In genomic region chr22:32584650-32585049, GRCh38 we compare ENCODE assay signal across 1 cellular context.
TF ChIP-seq lines count a peak whose summit lies in the region.

No MANE protein-coding gene starts in this region.

TF ChIP-seq in WTC11, 78 proteins besides CTCF, POLR2A, EP300 and RAD21 (continued from another document):
- TF ChIP-seq ZNF281 (CRISPR knock-in tag; IDR thresholded peaks at IDR 0.05): no peak
- TF ChIP-seq MAX (CRISPR knock-in tag; IDR thresholded peaks at IDR 0.05): no peak
- no peak for TF ChIP-seq TP53 (CRISPR knock-in tag; IDR thresholded peaks at IDR 0.05)
- no peak for TF ChIP-seq RORB (CRISPR knock-in tag; IDR thresholded peaks at IDR 0.05)
- no peak for TF ChIP-seq ZNF532 (CRISPR knock-in tag; IDR thresholded peaks at IDR 0.05; ENCODE audit: borderline replicate concordance)
- TF ChIP-seq ZNF138 (CRISPR knock-in tag; conservative IDR thresholded peaks at IDR 0.05): no peak
- no peak for TF ChIP-seq NR2C2 (CRISPR knock-in tag; IDR thresholded peaks at IDR 0.05)
- TF ChIP-seq MLX (CRISPR knock-in tag; IDR thresholded peaks at IDR 0.05): no peak
- TF ChIP-seq EMX1 (CRISPR knock-in tag; IDR thresholded peaks at IDR 0.05): no peak
- TF ChIP-seq FOXP1 (CRISPR knock-in tag; IDR thresholded peaks at IDR 0.05; ENCODE audit: borderline replicate concordance): no peak
- TF ChIP-seq GTF2I (CRISPR knock-in tag; conservative IDR thresholded peaks at IDR 0.05): no peak
- TF ChIP-seq FOXK1 (CRISPR knock-in tag; IDR thresholded peaks at IDR 0.05): no peak
TF ChIP-seq in WTC11: peak in this region for 0.
